In the genomic region with DNA sequence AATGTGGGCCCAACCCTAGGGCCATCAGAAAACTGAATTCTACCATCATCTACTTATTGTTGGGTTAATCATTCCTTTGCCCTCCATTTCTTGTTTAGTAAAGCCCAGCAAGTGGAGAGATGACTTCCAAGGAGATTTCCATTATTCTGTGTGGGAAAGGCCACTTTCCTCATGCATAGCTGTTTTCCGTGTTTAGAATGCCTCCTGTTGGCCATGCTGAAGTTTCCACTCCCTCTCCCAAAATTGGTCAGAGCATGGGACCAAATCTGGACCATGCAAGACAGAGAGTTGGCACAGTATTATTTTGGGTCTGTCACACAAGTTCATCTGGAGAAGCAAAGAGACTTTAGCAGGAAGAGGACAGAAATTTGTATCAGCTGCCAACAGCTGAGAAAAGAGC, we compare ENCODE assay signal across 29 cellular contexts. TPM values are rescaled to one million over a fixed set of nuclear protein-coding genes. Genes with fewer than 3 reads are reported as not detected.
"Had no signal": no experiment of that assay in that cellular context is flagged by ENCODE, and none has a peak within 500 bp of the region (broad histone marks: within the 10 kb centered on the region; RNA-seq: fewer than 3 reads in every experiment).

No MANE protein-coding gene starts in this region.

- H3K4me1 ChIP-seq: Peyer's patch had no signal

- H3K36me3 ChIP-seq: cardiac muscle cell, MG63, Peyer's patch, SJSA1 had no signal

- FAIRE-seq: astrocyte had no signal

- H3K27me3 ChIP-seq: cardiac muscle cell, MG63, Peyer's patch, SJSA1 had no signal

- H3K4me3 ChIP-seq: cardiac muscle cell, MG63, Peyer's patch, SJSA1 had no signal

- H3K27ac ChIP-seq: cardiac muscle cell, Peyer's patch, SJSA1 had no signal

- ATAC-seq: activated CD4-positive, CD25-positive, alpha-beta regulatory T cell treated with anti-CD3 and anti-CD28 coated beads, Interleukin-2, amount 50 U/mL, for 24 hours; activated CD8-positive, alpha-beta memory T cell treated with anti-CD3 and anti-CD28 coated beads, Interleukin-2, amount 10 ng/mL, durations not matched to agents 7 days and 5 days; activated naive CD4-positive, alpha-beta T cell treated with anti-CD3 and anti-CD28 coated beads, Interleukin-2, amount 50 U/mL, for 72 hours; activated naive CD8-positive, alpha-beta T cell treated with anti-CD3 and anti-CD28 coated beads, Interleukin-2, amount 50 U/mL, for 24 hours had no signal

- DNase-seq: activated CD4-positive, alpha-beta T cell treated with anti-CD3 and anti-CD28 coated beads for 48 hours; activated CD4-positive, alpha-beta T cell treated with anti-CD3 and anti-CD28 coated beads, Interleukin-2, amount 50 U/mL, for 4 hours; activated CD8-positive, alpha-beta memory T cell treated with anti-CD3 and anti-CD28 coated beads, Interleukin-2, amount 10 ng/mL, durations not matched to agents 7 days and 5 days; activated effector memory CD4-positive, alpha-beta T cell treated with anti-CD3 and anti-CD28 coated beads, Interleukin-2, amount 50 U/mL, for 16 hours; activated naive CD4-positive, alpha-beta T cell treated with Interleukin-2 at 50 U/mL for 16 hours; activated naive CD8-positive, alpha-beta T cell treated with anti-CD3 and anti-CD28 coated beads, Interleukin-2, amount 50 U/mL, for 24 hours; activated T-cell treated with anti-CD3 and anti-CD28 coated beads, Interleukin-2, amount 50 U/mL, for 24 hours; amygdala; MG63; MV-4-11; NCI-H1092 treated with DMSO at 0.1 percent for 48 hours; NCI-H1417 treated with DMSO at 0.1 percent for 48 hours; NCI-H1694; NCI-H2029; NCI-H2107; NCI-H2171 treated with DMSO at 0.1 percent for 48 hours; NCI-H345; NCI-H510A; NCI-H526 treated with DMSO at 0.1 percent for 48 hours; NCI-H82; Peyer's patch; SHP77 had no signal

- H3K9me3 ChIP-seq: MG63, Peyer's patch had no signal

RNA-seq across cellular contexts. Expression of gene SUSD5, which starts 15.3 kb away (rescaled TPM):
- total RNA-seq: activated CD8-positive, alpha-beta memory T cell treated with anti-CD3 and anti-CD28 coated beads, Interleukin-2, amount 10 ng/mL, durations not matched to agents 7 days and 5 days; activated naive CD4-positive, alpha-beta T cell treated with anti-CD3 and anti-CD28 coated beads, Interleukin-2, amount 50 U/mL, for 72 hours; activated T-helper 1 cell treated with anti-CD3 and anti-CD28 coated beads, Interleukin-12 subunit alpha, Interleukin-12 subunit beta, Interleukin-2, Interleukin-4 antibody, amounts not matched to agents 30 ng/mL and 10 ng/mL and 1 ng/mL, durations not matched to agents 14 hours and 24 hours and 36 hours; OCI-LY7 had no signal

RNA-seq across cellular contexts. Expression of gene FBXL2, which starts 43.4 kb away (rescaled TPM):
- total RNA-seq: activated CD8-positive, alpha-beta memory T cell treated with anti-CD3 and anti-CD28 coated beads, Interleukin-2, amount 10 ng/mL, durations not matched to agents 7 days and 5 days; activated naive CD4-positive, alpha-beta T cell treated with anti-CD3 and anti-CD28 coated beads, Interleukin-2, amount 50 U/mL, for 72 hours; activated T-helper 1 cell treated with anti-CD3 and anti-CD28 coated beads, Interleukin-12 subunit alpha, Interleukin-12 subunit beta, Interleukin-2, Interleukin-4 antibody, amounts not matched to agents 30 ng/mL and 10 ng/mL and 1 ng/mL, durations not matched to agents 14 hours and 24 hours and 36 hours had no signal
